ENCODE assay signal across 1 cellular context in genomic region chr3:108311797-108312196, GRCh38.
TF ChIP-seq lines count a peak whose summit lies in the region.

No MANE protein-coding gene starts in this region.

TF ChIP-seq in GM23338, 12 proteins besides CTCF, POLR2A, EP300 and RAD21 (continued from another document):
- TF ChIP-seq STAT1 (IDR thresholded peaks at IDR 0.05; ENCODE audit: unreplicated experiment) = no peak
- TF ChIP-seq EZH2phosphoT487 (IDR thresholded peaks at IDR 0.05; ENCODE audit: unreplicated experiment) = no peak
- TF ChIP-seq CREB1 (CRISPR knock-in tag; IDR thresholded peaks at IDR 0.05; ENCODE audit: low read depth) = no peak
- TF ChIP-seq JUNB (IDR thresholded peaks at IDR 0.05; ENCODE audit: unreplicated experiment) = no peak
- no peak for TF ChIP-seq REST (IDR thresholded peaks at IDR 0.05; ENCODE audit: unreplicated experiment)
- TF ChIP-seq, protein P1, sequence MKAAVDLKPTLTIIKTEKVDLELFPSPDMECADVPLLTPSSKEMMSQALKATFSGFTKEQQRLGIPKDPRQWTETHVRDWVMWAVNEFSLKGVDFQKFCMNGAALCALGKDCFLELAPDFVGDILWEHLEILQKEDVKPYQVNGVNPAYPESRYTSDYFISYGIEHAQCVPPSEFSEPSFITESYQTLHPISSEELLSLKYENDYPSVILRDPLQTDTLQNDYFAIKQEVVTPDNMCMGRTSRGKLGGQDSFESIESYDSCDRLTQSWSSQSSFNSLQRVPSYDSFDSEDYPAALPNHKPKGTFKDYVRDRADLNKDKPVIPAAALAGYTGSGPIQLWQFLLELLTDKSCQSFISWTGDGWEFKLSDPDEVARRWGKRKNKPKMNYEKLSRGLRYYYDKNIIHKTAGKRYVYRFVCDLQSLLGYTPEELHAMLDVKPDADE (IDR thresholded peaks at IDR 0.05) = no peak
